28 cellular contexts compared by ENCODE assay signal in the genomic region with DNA sequence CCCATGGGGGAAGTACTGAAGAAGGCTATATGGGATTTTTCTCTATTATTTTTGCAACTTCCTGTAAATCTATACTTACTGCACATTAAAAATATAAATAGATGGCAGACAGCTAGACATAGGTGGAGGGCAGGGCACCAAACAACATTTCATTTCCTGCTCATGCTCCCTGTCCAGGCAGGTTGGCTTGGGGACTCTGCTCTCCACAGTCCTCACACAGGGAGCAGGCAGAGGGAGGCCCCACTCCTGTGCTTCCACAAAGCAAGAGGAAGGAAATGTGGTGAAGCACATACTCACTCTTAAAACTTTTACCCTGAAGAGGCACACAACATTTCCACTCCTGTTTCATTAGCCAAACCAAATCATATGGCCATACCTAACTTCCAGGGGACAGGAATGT. TPM values are rescaled to one million over a fixed set of nuclear protein-coding genes. Genes with fewer than 3 reads are reported as not detected.
DNase-seq lines count a peak whose midpoint lies in the region; TF ChIP-seq lines count a peak whose summit lies in the region.
"Had no signal": no experiment of that assay in that cellular context is flagged by ENCODE, and none has a peak within 500 bp of the region (broad histone marks: within the 10 kb centered on the region; RNA-seq: fewer than 3 reads in every experiment).

No MANE protein-coding gene starts in this region.

- CTCF ChIA-PET in MCF 10A (lab: Yijun Ruan, JAX): no interaction called here

- POLR2A ChIA-PET in MCF 10A (lab: Yijun Ruan, JAX): no interaction called here

- H3K27me3 ChIP-seq in breast epithelium (no peaks in the 10 kb centered on the region), WERI-Rb-1 (ENCODE audit: insufficient read depth, low read depth, severe bottlenecking) (no peaks in the 10 kb centered on the region), iPS-18a (ENCODE audit: control insufficient read depth, insufficient read depth, low read length) (no peaks in the 10 kb centered on the region), colonic mucosa (no peaks in the 10 kb centered on the region)
- H3K27me3 ChIP-seq: ascending aorta, MG63, ovary, right atrium auricular region, transverse colon had no signal

- H3K27ac ChIP-seq in breast epithelium (no peak overlapping the region), WERI-Rb-1 (peak overlapping the region; percentile 63; the same call in 1 of the 2 replicates), iPS-18a (ENCODE audit: low read length) (peak overlapping the region; percentile 20), colonic mucosa (no peak overlapping the region)
- H3K27ac ChIP-seq: A549, ascending aorta, ovary, right atrium auricular region, transverse colon had no signal

- peak overlapping the region; percentile 83 for H3K27ac Mint-ChIP-seq in MCF 10A (ENCODE audit: low read depth, unreplicated experiment)
- H3K27ac Mint-ChIP-seq: activated T-cell treated with anti-CD3 and anti-CD28 coated beads, Interleukin-2, amount 50 U/mL, for 72 hours; IgD-negative memory B cell; memory B cell; naive thymus-derived CD8-positive, alpha-beta T cell; stimulated activated naive CD8-positive, alpha-beta T cell treated with anti-CD3 and anti-CD28 coated beads, Interleukin-15, amount 100 ng/mL, for 72 hours had no signal

- peaks cover 25% of the 10 kb centered on the region for H3K4me1 Mint-ChIP-seq in MCF 10A (ENCODE audit: insufficient read depth, unreplicated experiment)
- H3K4me1 Mint-ChIP-seq: IgD-negative memory B cell; memory B cell; naive thymus-derived CD8-positive, alpha-beta T cell; stimulated activated naive CD8-positive, alpha-beta T cell treated with anti-CD3 and anti-CD28 coated beads, Interleukin-15, amount 100 ng/mL, for 72 hours had no signal

- no peaks in the 10 kb centered on the region for H3K9me3 Mint-ChIP-seq in MCF 10A (ENCODE audit: unreplicated experiment)
- H3K9me3 Mint-ChIP-seq: activated T-cell treated with anti-CD3 and anti-CD28 coated beads, Interleukin-2, amount 50 U/mL, for 72 hours; H9; IgD-negative memory B cell; memory B cell; naive thymus-derived CD8-positive, alpha-beta T cell; stimulated activated naive CD8-positive, alpha-beta T cell treated with anti-CD3 and anti-CD28 coated beads, Interleukin-15, amount 100 ng/mL, for 72 hours had no signal

- H3K9ac ChIP-seq in iPS-18a (ENCODE audit: low read length): no peak overlapping the region
- no peak overlapping the region for H3K9ac ChIP-seq in colonic mucosa (ENCODE audit: low read depth in 2 of 2, low read length in 2 of 2)

- H3K4me1 ChIP-seq in breast epithelium: no peaks in the 10 kb centered on the region
- H3K4me1 ChIP-seq in iPS-18a (ENCODE audit: control insufficient read depth, low read depth, low read length): peaks cover 11% of the 10 kb centered on the region
- H3K4me1 ChIP-seq in colonic mucosa: no peaks in the 10 kb centered on the region
- H3K4me1 ChIP-seq: right atrium auricular region, transverse colon had no signal

- no peaks in the 10 kb centered on the region for H3K9me3 ChIP-seq in breast epithelium
- H3K9me3 ChIP-seq in WERI-Rb-1 (ENCODE audit: severe bottlenecking): no peaks in the 10 kb centered on the region
- no peaks in the 10 kb centered on the region for H3K9me3 ChIP-seq in iPS-18a (ENCODE audit: control insufficient read depth, low read depth, low read length)
- no peaks in the 10 kb centered on the region for H3K9me3 ChIP-seq in colonic mucosa
- H3K9me3 ChIP-seq: A549, ascending aorta, MG63, ovary, right atrium auricular region, transverse colon had no signal

- H3K4me3 Mint-ChIP-seq in MCF 10A (ENCODE audit: unreplicated experiment): no peak overlapping the region
- H3K4me3 Mint-ChIP-seq: activated T-cell treated with anti-CD3 and anti-CD28 coated beads, Interleukin-2, amount 50 U/mL, for 72 hours; H9; IgD-negative memory B cell; memory B cell; naive thymus-derived CD8-positive, alpha-beta T cell; stimulated activated naive CD8-positive, alpha-beta T cell treated with anti-CD3 and anti-CD28 coated beads, Interleukin-15, amount 100 ng/mL, for 72 hours had no signal

- H3K36me3 Mint-ChIP-seq in MCF 10A (ENCODE audit: insufficient read depth, unreplicated experiment): no peaks in the 10 kb centered on the region
- H3K36me3 Mint-ChIP-seq: IgD-negative memory B cell; memory B cell; naive thymus-derived CD8-positive, alpha-beta T cell had no signal

- H3K27me3 Mint-ChIP-seq in MCF 10A (ENCODE audit: insufficient read depth, unreplicated experiment): no peaks in the 10 kb centered on the region

- peak; percentile 9 for DNase-seq in MCF 10A (ENCODE audit: unreplicated experiment)
- DNase-seq in breast epithelium (ENCODE audit: low spot score in 2 of 2): no peak
- no peak for DNase-seq in WERI-Rb-1
- no peak for DNase-seq in activated CD4-positive, CD25-positive, alpha-beta regulatory T cell treated with anti-CD3 and anti-CD28 coated beads, Interleukin-2, amount 50 U/mL, for 72 hours
- no peak for DNase-seq in SK-N-DZ (ENCODE audit: low spot score)
- no peak for DNase-seq in colonic mucosa
- DNase-seq in NCI-H345 treated with DMSO at 0.1 percent for 48 hours (lab: John Stamatoyannopoulos, UW; ENCODE audit: unreplicated experiment): no peak
- DNase-seq: activated CD4-positive, alpha-beta T cell treated with anti-CD3 and anti-CD28 coated beads for 4 hours; activated naive CD4-positive, alpha-beta T cell treated with anti-CD3 and anti-CD28 coated beads, Interleukin-2, amount 50 U/mL, for 16 hours; activated T-cell treated with anti-CD3 and anti-CD28 coated beads, Interleukin-2, amount 50 U/mL, for 72 hours; C1 segment of cervical spinal cord; Calu3; H9; kidney glomerular epithelial cell; naive thymus-derived CD8-positive, alpha-beta T cell; NCI-H1417; NCI-H2081 treated with DMSO at 0.1 percent for 48 hours; ovary; stimulated activated naive CD8-positive, alpha-beta T cell treated with anti-CD3 and anti-CD28 coated beads, Interleukin-15, amount 100 ng/mL, for 72 hours; transverse colon had no signal

- TF ChIP-seq POLR2A in breast epithelium (IDR thresholded peaks at IDR 0.05): no peak

- H3K4me3 ChIP-seq in breast epithelium (no peak overlapping the region), WERI-Rb-1 (ENCODE audit: low read depth, low read length) (no peak overlapping the region), iPS-18a (ENCODE audit: low read length) (no peak overlapping the region), colonic mucosa (no peak overlapping the region)
- H3K4me3 ChIP-seq: A549, ascending aorta, MG63, ovary, right atrium auricular region, transverse colon had no signal

- TF ChIP-seq CTCF in MCF 10A (IDR thresholded peaks at IDR 0.05; ENCODE audit: unreplicated experiment) (no peak), breast epithelium (IDR thresholded peaks at IDR 0.05) (no peak), WERI-Rb-1 (IDR thresholded peaks at IDR 0.05; ENCODE audit: low read depth, low read length) (no peak), colonic mucosa (IDR thresholded peaks at IDR 0.05) (no peak)

- BruUV-seq in MCF 10A (replicated peaks; lab: Mats Ljungman, UMichigan): no TSS peak

- no peaks in the 10 kb centered on the region for H3K36me3 ChIP-seq in breast epithelium
- H3K36me3 ChIP-seq in WERI-Rb-1: no peaks in the 10 kb centered on the region
- H3K36me3 ChIP-seq in iPS-18a (ENCODE audit: control insufficient read depth, low read depth, low read length): no peaks in the 10 kb centered on the region
- no peaks in the 10 kb centered on the region for H3K36me3 ChIP-seq in colonic mucosa
- H3K36me3 ChIP-seq: ascending aorta, MG63, ovary, right atrium auricular region, transverse colon had no signal

- intact Hi-C loops in MCF 10A (cut with micrococcal nuclease) (no loop called here), breast epithelium (cut with DNase I; ENCODE audit: low total_unique reads) (loop anchor here (10.0 kb wide), 1 partner anchor 865 kb away; no protein-coding TSS in a partner anchor), colonic mucosa (cut with DNase I) (no loop called here)

RNA-seq across cellular contexts. Expression of gene RTN1, which starts 41.1 kb away (rescaled TPM):
- total RNA-seq in MCF 10A (2022): 8.4 and 9.8 TPM in 2 replicates
- total RNA-seq in breast epithelium: 10 to 100 TPM; 10.8 to 44.5 (median 17.7) TPM
- 35.7 and 69.1 TPM in 2 replicates for polyA plus RNA-seq in SK-N-DZ (2014; cell fraction: cytosol; rRNA removed)
- polyA plus RNA-seq in SK-N-DZ (2014; cell fraction: nucleus; rRNA removed): 16.5 and 25.6 TPM in 2 replicates
- 1 to 10 TPM in 1 of 2 donors, under 1 TPM in 1; 0.84 to 4.7 TPM for total RNA-seq in colonic mucosa
- total RNA-seq: activated T-cell treated with anti-CD3 and anti-CD28 coated beads, Interleukin-2, amount 50 U/mL, for 72 hours; Calu3; naive thymus-derived CD8-positive, alpha-beta T cell; OCI-LY7 had no signal

Comparison
In these comparisons a context has a peak if more than half of its experiments do, and no peak if none do; other contexts are left out.
1. H3K27ac ChIP-seq: peak in WERI-Rb-1 (single experiment) and iPS-18a (single experiment); none in breast epithelium (0 of 2) and colonic mucosa (single experiment).